ENCODE assay signal across 14 cellular contexts in the genomic region with DNA sequence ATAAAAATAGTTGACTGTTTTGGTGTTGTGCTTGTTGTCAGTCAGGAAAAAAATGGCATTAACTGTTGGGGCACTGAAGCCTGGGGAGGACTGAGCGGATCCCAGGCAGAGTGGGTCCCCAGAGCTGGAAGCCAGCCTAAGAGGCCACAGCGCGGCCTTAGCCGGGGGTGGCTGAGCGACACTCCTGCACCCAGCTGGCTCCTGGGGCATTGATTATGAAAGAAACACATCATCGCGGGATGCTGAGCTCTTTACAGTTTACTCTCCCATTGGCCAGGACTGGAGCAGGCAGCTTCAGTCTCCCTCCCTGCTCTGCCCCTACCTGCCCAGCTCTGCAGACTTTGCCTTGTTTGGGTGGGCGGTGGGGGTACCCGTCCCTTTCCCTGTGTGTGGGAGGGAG.
"Had no signal": no experiment of that assay in that cellular context is flagged by ENCODE, and none has a peak within 500 bp of the region (broad histone marks: within the 10 kb centered on the region; RNA-seq: fewer than 3 reads in every experiment).

No MANE protein-coding gene starts in this region.

- H3K4me3 Mint-ChIP-seq: activated CD4-positive, alpha-beta memory T cell treated with anti-CD3 and anti-CD28 coated beads, Interleukin-2, amount 10 ng/mL, durations not matched to agents 7 days and 5 days; activated naive CD4-positive, alpha-beta T cell treated with anti-CD3 and anti-CD28 coated beads, Interleukin-2, amount 10 ng/mL, durations not matched to agents 7 days and 5 days; activated T-cell treated with anti-CD3 and anti-CD28 coated beads, Interleukin-2, amount 50 U/mL, for 24 hours; endodermal cell; nephron; stimulated activated naive CD8-positive, alpha-beta T cell treated with anti-CD3 and anti-CD28 coated beads, Interleukin-15, amount 100 ng/mL, for 72 hours had no signal

- H3K36me3 Mint-ChIP-seq: activated naive CD4-positive, alpha-beta T cell treated with anti-CD3 and anti-CD28 coated beads, Interleukin-2, amount 10 ng/mL, durations not matched to agents 7 days and 5 days had no signal

- H3K27ac Mint-ChIP-seq: activated CD4-positive, alpha-beta memory T cell treated with anti-CD3 and anti-CD28 coated beads, Interleukin-2, amount 10 ng/mL, durations not matched to agents 7 days and 5 days; activated T-cell treated with anti-CD3 and anti-CD28 coated beads, Interleukin-2, amount 50 U/mL, for 24 hours; endodermal cell; nephron; stimulated activated naive CD8-positive, alpha-beta T cell treated with anti-CD3 and anti-CD28 coated beads, Interleukin-15, amount 100 ng/mL, for 72 hours had no signal

- DNase-seq: activated CD4-positive, alpha-beta memory T cell treated with anti-CD3 and anti-CD28 coated beads, Interleukin-2, amount 10 ng/mL, durations not matched to agents 7 days and 5 days; activated CD4-positive, alpha-beta T cell treated with anti-CD3 and anti-CD28 coated beads for 1 hour; activated naive CD4-positive, alpha-beta T cell treated with anti-CD3 and anti-CD28 coated beads, Interleukin-2, amount 10 ng/mL, durations not matched to agents 7 days and 5 days; endodermal cell; gastrocnemius medialis; left colon; lower lobe of right lung; spleen; stimulated activated naive CD8-positive, alpha-beta T cell treated with anti-CD3 and anti-CD28 coated beads, Interleukin-15, amount 100 ng/mL, for 72 hours; T1000; testis; upper lobe of left lung had no signal

- H3K27me3 Mint-ChIP-seq: activated CD4-positive, alpha-beta memory T cell treated with anti-CD3 and anti-CD28 coated beads, Interleukin-2, amount 10 ng/mL, durations not matched to agents 7 days and 5 days; activated T-cell treated with anti-CD3 and anti-CD28 coated beads, Interleukin-2, amount 50 U/mL, for 24 hours; stimulated activated naive CD8-positive, alpha-beta T cell treated with anti-CD3 and anti-CD28 coated beads, Interleukin-15, amount 100 ng/mL, for 72 hours had no signal

- H3K9me3 Mint-ChIP-seq: activated CD4-positive, alpha-beta memory T cell treated with anti-CD3 and anti-CD28 coated beads, Interleukin-2, amount 10 ng/mL, durations not matched to agents 7 days and 5 days; activated naive CD4-positive, alpha-beta T cell treated with anti-CD3 and anti-CD28 coated beads, Interleukin-2, amount 10 ng/mL, durations not matched to agents 7 days and 5 days; activated T-cell treated with anti-CD3 and anti-CD28 coated beads, Interleukin-2, amount 50 U/mL, for 24 hours; endodermal cell; nephron; stimulated activated naive CD8-positive, alpha-beta T cell treated with anti-CD3 and anti-CD28 coated beads, Interleukin-15, amount 100 ng/mL, for 72 hours had no signal
